ENCODE assay signal across 12 cellular contexts in the genomic region with DNA sequence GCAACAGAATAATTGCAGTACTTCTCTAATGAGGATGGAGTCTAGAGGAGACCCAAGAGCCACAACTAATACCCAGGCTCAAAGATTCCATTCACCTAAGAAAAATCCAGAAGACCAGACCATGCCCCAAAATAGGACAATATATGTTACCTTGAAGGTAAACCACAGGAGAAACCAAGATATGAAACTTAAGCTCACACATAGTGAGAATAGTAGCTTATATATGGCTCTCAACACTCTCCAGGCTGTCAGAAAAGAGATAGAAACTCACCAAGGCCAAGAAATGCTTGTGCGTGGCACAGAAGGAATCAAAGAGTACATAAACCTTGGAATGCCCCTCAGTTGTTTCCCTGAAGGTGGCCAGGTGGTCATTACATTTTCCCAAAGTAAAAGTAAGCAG. TPM values are rescaled to one million over a fixed set of nuclear protein-coding genes. Genes with fewer than 3 reads are reported as not detected.
DNase-seq lines count a peak whose midpoint lies in the region; ATAC-seq and TF ChIP-seq lines count a peak whose summit lies in the region.
"Had no signal": no experiment of that assay in that cellular context is flagged by ENCODE, and none has a peak within 500 bp of the region (broad histone marks: within the 10 kb centered on the region; RNA-seq: fewer than 3 reads in every experiment).

No MANE protein-coding gene starts in this region.

- H3K27me3 ChIP-seq in left lung, result no peaks in the 10 kb centered on the region

- ATAC-seq in HG02623 (IDR thresholded peaks at IDR 0.05; ENCODE audit: unreplicated experiment) (peak; percentile 60), HG03565 (IDR thresholded peaks at IDR 0.05; ENCODE audit: unreplicated experiment) (peak; percentile 66), left lung (no peak)
- peak; percentile 68 for ATAC-seq in stimulated activated naive CD8-positive, alpha-beta T cell treated with anti-CD3 and anti-CD28 coated beads, Interleukin-15, amount 100 ng/mL, for 72 hours
- ATAC-seq: natural killer cell had no signal

- H3K4me1 ChIP-seq in left lung, result peaks cover 0 to 7% of the 10 kb centered on the region in 2 donors

- no peaks in the 10 kb centered on the region for H3K9me3 ChIP-seq in left lung

- H3K27me3 Mint-ChIP-seq in activated naive CD4-positive, alpha-beta T cell treated with anti-CD3 and anti-CD28 coated beads, Interleukin-2, amount 50 U/mL, for 24 hours, result no peaks in the 10 kb centered on the region
- H3K27me3 Mint-ChIP-seq in stimulated activated naive CD8-positive, alpha-beta T cell treated with anti-CD3 and anti-CD28 coated beads, Interleukin-15, amount 100 ng/mL, for 72 hours, result no peaks in the 10 kb centered on the region

- H3K4me1 Mint-ChIP-seq in activated naive CD4-positive, alpha-beta T cell treated with anti-CD3 and anti-CD28 coated beads, Interleukin-2, amount 50 U/mL, for 24 hours, result peaks cover 15% of the 10 kb centered on the region
- H3K4me1 Mint-ChIP-seq in stimulated activated naive CD8-positive, alpha-beta T cell treated with anti-CD3 and anti-CD28 coated beads, Interleukin-15, amount 100 ng/mL, for 72 hours, result peaks cover 41% of the 10 kb centered on the region

- no peak for DNase-seq in activated naive CD4-positive, alpha-beta T cell treated with anti-CD3 and anti-CD28 coated beads, Interleukin-2, amount 50 U/mL, for 16 hours
- no peak for DNase-seq in stimulated activated naive CD8-positive, alpha-beta T cell treated with anti-CD3 and anti-CD28 coated beads, Interleukin-15, amount 100 ng/mL, for 72 hours
- DNase-seq in AG08396 (ENCODE audit: low spot score), result no peak
- DNase-seq in left lung, result no peak
- no peak for DNase-seq in NCI-H748 treated with DMSO at 0.1 percent for 48 hours (lab: John Stamatoyannopoulos, UW)
- DNase-seq: MV-4-11, natural killer cell, NCI-H774, T1000 had no signal

- intact Hi-C loops in left lung (cut with DNase I), result no loop called here

- no peak overlapping the region for H3K4me3 Mint-ChIP-seq in activated naive CD4-positive, alpha-beta T cell treated with anti-CD3 and anti-CD28 coated beads, Interleukin-2, amount 50 U/mL, for 24 hours
- H3K4me3 Mint-ChIP-seq in stimulated activated naive CD8-positive, alpha-beta T cell treated with anti-CD3 and anti-CD28 coated beads, Interleukin-15, amount 100 ng/mL, for 72 hours, result peak overlapping the region; percentile 35 to 82
- H3K4me3 Mint-ChIP-seq: natural killer cell had no signal

- H3K36me3 ChIP-seq in left lung, result peaks cover 0 to 34% of the 10 kb centered on the region in 2 donors

- no peak overlapping the region for H3K4me3 ChIP-seq in left lung

- no peak overlapping the region for H3K27ac ChIP-seq in left lung

- peak overlapping the region; percentile 85 for H3K27ac Mint-ChIP-seq in activated naive CD4-positive, alpha-beta T cell treated with anti-CD3 and anti-CD28 coated beads, Interleukin-2, amount 50 U/mL, for 24 hours
- peak overlapping the region; percentile 20 to 34 for H3K27ac Mint-ChIP-seq in stimulated activated naive CD8-positive, alpha-beta T cell treated with anti-CD3 and anti-CD28 coated beads, Interleukin-15, amount 100 ng/mL, for 72 hours

- peaks cover 6% of the 10 kb centered on the region for H3K36me3 Mint-ChIP-seq in activated naive CD4-positive, alpha-beta T cell treated with anti-CD3 and anti-CD28 coated beads, Interleukin-2, amount 50 U/mL, for 24 hours

- no peaks in the 10 kb centered on the region for H3K9me3 Mint-ChIP-seq in activated naive CD4-positive, alpha-beta T cell treated with anti-CD3 and anti-CD28 coated beads, Interleukin-2, amount 50 U/mL, for 24 hours
- peaks cover 0 to 3% of the 10 kb centered on the region in 2 donors for H3K9me3 Mint-ChIP-seq in stimulated activated naive CD8-positive, alpha-beta T cell treated with anti-CD3 and anti-CD28 coated beads, Interleukin-15, amount 100 ng/mL, for 72 hours
- H3K9me3 Mint-ChIP-seq: natural killer cell had no signal

- TF ChIP-seq CTCF in left lung (IDR thresholded peaks at IDR 0.05), result no peak

RNA-seq across cellular contexts. Expression of a gene that starts 9.1 kb away (rescaled TPM):
- 10 to 100 TPM; 50.3 to 55.9 TPM for total RNA-seq in left lung

RNA-seq across cellular contexts. Expression of a gene that starts 20.2 kb away (rescaled TPM):
- total RNA-seq in left lung, result 10 to 100 TPM; 33.2 to 43.4 TPM

RNA-seq across cellular contexts. Expression of a gene that starts 44.7 kb away (rescaled TPM):
- total RNA-seq in left lung, result 10 to 100 TPM; 11.4 to 15.0 TPM
